8 cellular contexts compared by ENCODE assay signal in the genomic region with DNA sequence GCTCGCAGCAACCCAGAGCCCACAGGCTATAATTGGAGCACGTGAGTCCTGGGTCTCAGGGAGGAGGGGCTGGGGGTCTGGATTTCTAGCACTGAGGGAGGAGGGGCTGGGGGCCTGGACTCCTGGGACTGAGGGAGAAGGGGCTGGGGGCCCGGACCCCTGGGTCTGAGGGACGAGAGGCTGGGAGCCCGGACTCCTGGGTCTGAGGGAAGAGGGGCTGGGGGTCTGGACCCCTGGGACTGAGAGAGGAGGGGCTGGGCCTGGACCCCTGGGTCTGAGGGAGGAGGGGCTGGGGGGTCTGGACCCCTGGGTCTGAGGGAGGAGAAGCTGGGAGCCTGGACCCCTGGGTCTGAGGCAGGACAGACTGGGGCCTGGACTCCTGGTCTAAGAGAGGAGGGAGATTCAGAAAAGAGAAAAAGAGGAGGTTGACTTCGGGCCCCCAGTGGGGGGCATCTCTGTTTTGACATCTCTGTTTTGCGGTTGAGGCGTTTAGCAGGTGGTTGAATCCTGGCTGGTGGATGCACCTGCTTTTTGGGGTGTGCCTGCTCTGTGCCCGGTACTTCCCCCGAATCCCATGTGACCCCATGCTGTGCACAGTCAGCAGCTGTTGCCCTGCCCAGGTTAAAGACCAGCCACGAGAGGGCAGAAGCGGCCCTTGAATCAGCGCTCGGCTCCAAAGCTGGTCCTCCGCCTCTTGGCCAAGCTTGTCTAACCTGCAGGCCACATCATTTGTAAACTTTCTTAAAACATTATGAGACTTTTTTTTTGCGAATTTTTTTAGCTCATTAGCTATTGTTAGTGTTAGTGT. TPM values are rescaled to one million over a fixed set of nuclear protein-coding genes. Genes with fewer than 3 reads are reported as not detected.
DNase-seq lines count a peak whose midpoint lies in the region; ATAC-seq and TF ChIP-seq lines count a peak whose summit lies in the region.

No MANE protein-coding gene starts in this region.

- no peaks in the 10 kb centered on the region for H3K9me2 ChIP-seq in OCI-LY7 (ENCODE audit: insufficient read depth, low read length)

- H3K36me3 ChIP-seq in OCI-LY7 (ENCODE audit: insufficient read depth, low read length) (no peaks in the 10 kb centered on the region), psoas muscle (ENCODE audit: insufficient read depth in 1 of 2, low read depth in 1 of 2) (peaks cover 11 to 93% of the 10 kb centered on the region in 2 donors)

- CTCF ChIA-PET in OCI-LY7 (lab: Charles Lee; ENCODE audit: unreplicated experiment), result interaction anchor here (1.0 to 1.1 kb wide), 2 partner anchors 9 to 192 kb away, joined by 3 read pairs; a partner anchor contains a TSS

- no peaks in the 10 kb centered on the region for H4K20me1 ChIP-seq in OCI-LY7 (ENCODE audit: insufficient read depth, low read length)

- in situ Hi-C loops in GM13977 (cut with MboI; ENCODE audit: low pct_unique_long_range_greater_than_20kb, low sequenced_read_pairs, unreplicated experiment), result no loop called here

- TF ChIP-seq CTCF in GM13977 (IDR thresholded peaks at IDR 0.05; ENCODE audit: extremely low read depth, insufficient read depth, missing control alignments), result peak; percentile 88
- peak; percentile 86 for TF ChIP-seq CTCF in OCI-LY7 (conservative IDR thresholded peaks at IDR 0.05; ENCODE audit: low read length)
- TF ChIP-seq CTCF in psoas muscle (IDR thresholded peaks at IDR 0.05), result peak; percentile 63

- POLR2A ChIA-PET in OCI-LY7 (lab: Charles Lee), result interaction anchor here (0.6 kb wide), 1 partner anchor 175 kb away, joined by 3 read pairs; no protein-coding TSS in a partner anchor

- no TSS peak for BruUV-seq in OCI-LY7 (replicated peaks; lab: Mats Ljungman, UMichigan)

- intact Hi-C loops in OCI-LY7 (cut with micrococcal nuclease; ENCODE audit: unreplicated experiment) (no loop called here), psoas muscle (cut with DNase I) (no loop called here)

- H3K4me2 ChIP-seq in OCI-LY7 (ENCODE audit: low read length), result peak overlapping the region; percentile 28

- H3K4me3 ChIP-seq in OCI-LY7 (ENCODE audit: low read depth, low read length, poor library complexity, severe bottlenecking), result no peak overlapping the region
- no peak overlapping the region for H3K4me3 ChIP-seq in psoas muscle

- ATAC-seq in HG02623 (IDR thresholded peaks at IDR 0.05; ENCODE audit: unreplicated experiment), result peak; percentile 75
- ATAC-seq in psoas muscle, result peak; percentile 73 to 86 (median 82)

- no peaks in the 10 kb centered on the region for H3K27me3 ChIP-seq in psoas muscle (ENCODE audit: insufficient read depth in 3 of 3, low read length in 2 of 3)

- peaks cover 6% of the 10 kb centered on the region for H3K4me1 ChIP-seq in OCI-LY7 (ENCODE audit: insufficient read depth, low read length, poor library complexity, severe bottlenecking)
- H3K4me1 ChIP-seq in psoas muscle, result peaks cover 5% of the 10 kb centered on the region

- no peaks in the 10 kb centered on the region for H3K79me2 ChIP-seq in OCI-LY7 (ENCODE audit: insufficient read depth, low read depth, low read length)

- DNase-seq in GM13977 (ENCODE audit: low spot score) (peak; percentile 88), OCI-LY7 (ENCODE audit: low spot score) (peak; percentile 88), activated T-helper 1 cell treated with Interleukin-2 at 50 U/mL for 16 hours (ENCODE audit: low read depth) (peak; percentile 30), germinal center (ENCODE audit: low spot score) (peak; percentile 90), psoas muscle (peak; percentile 72 to 84), NCI-H1105 (lab: John Stamatoyannopoulos, UW) (no peak), NCI-H1436 treated with DMSO at 0.1 percent for 48 hours (lab: John Stamatoyannopoulos, UW) (no peak)

- H3K9me3 ChIP-seq in OCI-LY7 (ENCODE audit: low read length) (no peaks in the 10 kb centered on the region), psoas muscle (no peaks in the 10 kb centered on the region)

- WGBS in psoas muscle, 3 donors, result 34 to 45% (median 39%) methylated on average over 15 to 16 of the region's 16 CpGs

- no peak overlapping the region for H2AFZ ChIP-seq in OCI-LY7 (ENCODE audit: low read length)

- no peak overlapping the region for H3K27ac ChIP-seq in OCI-LY7 (ENCODE audit: low read depth, low read length, poor library complexity, severe bottlenecking)
- no peak overlapping the region for H3K27ac ChIP-seq in psoas muscle

RNA-seq across cellular contexts. Expression of a gene that starts 10.5 kb away (rescaled TPM):
- not detected in 2 replicates for total RNA-seq in OCI-LY7 (2014; rRNA removed; shearing (Covaris generic))
- total RNA-seq in OCI-LY7 (2022) (not detected in 2 replicates), psoas muscle (100 to 1,000 TPM in 1 of 4 donors, 10 to 100 TPM in 3; 25.0 to 117 (median 41.8) TPM)
- polyA plus RNA-seq in psoas muscle, result 10 to 100 TPM; 21.0 to 90.8 (median 44.4) TPM

RNA-seq across cellular contexts. Expression of a gene that starts 17.1 kb away (rescaled TPM):
- not detected in 2 replicates for total RNA-seq in OCI-LY7 (2014; rRNA removed; shearing (Covaris generic))
- total RNA-seq in OCI-LY7 (2022) (not detected in 2 replicates), psoas muscle (10 to 100 TPM in 1 of 4 donors, 1 to 10 TPM in 3; 3.7 to 10.7 (median 7.5) TPM)
- 10 to 100 TPM in 1 of 3 donors, 1 to 10 TPM in 2; 3.9 to 14.7 (median 8.6) TPM for polyA plus RNA-seq in psoas muscle

RNA-seq across cellular contexts. Expression of a gene that starts 40.8 kb away (rescaled TPM):
- not detected in 2 replicates for total RNA-seq in OCI-LY7 (2014; rRNA removed; shearing (Covaris generic))
- total RNA-seq in OCI-LY7 (2022) (not detected in 2 replicates), psoas muscle (under 1 TPM in 1 of 4 donors, not detected in 3; 0.30 TPM)
- polyA plus RNA-seq in psoas muscle, result under 1 TPM in 1 of 3 donors, not detected in 2; 0.23 TPM

RNA-seq across cellular contexts. Expression of a gene that starts 44.8 kb away (rescaled TPM):
- not detected in 2 replicates for total RNA-seq in OCI-LY7 (2014; rRNA removed; shearing (Covaris generic))
- not detected in 2 replicates for total RNA-seq in OCI-LY7 (2022)
- not detected for total RNA-seq in psoas muscle
- polyA plus RNA-seq in psoas muscle, result under 1 TPM in 2 of 3 donors, not detected in 1; 0.03 to 0.08 TPM

Comparison
In these comparisons a context has a peak if more than half of its experiments do, and no peak if none do; other contexts are left out.
1. DNase-seq: peak in GM13977 (single experiment), OCI-LY7 (single experiment), activated T-helper 1 cell treated with Interleukin-2 at 50 U/mL for 16 hours (single experiment), germinal center (single experiment) and psoas muscle (2 of 2); none in NCI-H1105 (single experiment) and NCI-H1436 treated with DMSO at 0.1 percent for 48 hours (single experiment).
2. RNA of a gene that starts 10.5 kb away (total RNA-seq): 25.0 to 117 TPM in psoas muscle; not detected in OCI-LY7; every median in the first group is over 10 times any median in the second.
3. RNA of a gene that starts 17.1 kb away (total RNA-seq): 3.7 to 10.7 TPM in psoas muscle; not detected in OCI-LY7; every median in the first group is over 4 times any median in the second.
4. Peak in every context shown above with its lines, with median percentiles within 50 percentile points of each other: CTCF ChIP-seq.